ENCODE assay signal across 11 cellular contexts in genomic region chr11:5369793-5370192, GRCh38. TPM values are rescaled to one million over a fixed set of nuclear protein-coding genes. Genes with fewer than 3 reads are reported as not detected.
DNase-seq lines count a peak whose midpoint lies in the region; ATAC-seq lines count a peak whose summit lies in the region.
"Had no signal": no experiment of that assay in that cellular context is flagged by ENCODE, and none has a peak within 500 bp of the region (broad histone marks: within the 10 kb centered on the region; RNA-seq: fewer than 3 reads in every experiment).

No MANE protein-coding gene starts in this region.

- no peak overlapping the region for H4K8ac ChIP-seq in mesendoderm (ENCODE audit: low read depth, low read length)

- no peak overlapping the region for H3K27ac ChIP-seq in mesendoderm (ENCODE audit: low read depth, low read length)
- no peak overlapping the region for H3K27ac ChIP-seq in right cardiac atrium (ENCODE audit: low read length)
- H3K27ac ChIP-seq: SJCRH30 had no signal

- peak; percentile 58 for DNase-seq in amniotic epithelial cell (ENCODE audit: low read depth)
- DNase-seq in mesendoderm: peak; percentile 84
- DNase-seq in activated naive CD4-positive, alpha-beta T cell treated with Interleukin-2 at 50 U/mL for 16 hours: no peak
- DNase-seq in right cardiac atrium: no peak
- DNase-seq: stimulated activated naive CD8-positive, alpha-beta T cell treated with anti-CD3 and anti-CD28 coated beads, Interleukin-15, amount 100 ng/mL, for 72 hours had no signal

- H3K4me1 ChIP-seq in mesendoderm (ENCODE audit: control insufficient read depth, low read depth, low read length) (no peaks in the 10 kb centered on the region), right cardiac atrium (ENCODE audit: control insufficient read depth, insufficient read depth, low read length) (no peaks in the 10 kb centered on the region)

- intact Hi-C loops in right cardiac atrium (cut with DNase I): no loop called here

- no peaks in the 10 kb centered on the region for H3K9me3 ChIP-seq in right cardiac atrium (ENCODE audit: control insufficient read depth, low read length)
- H3K9me3 ChIP-seq: SJCRH30 had no signal

- no peak overlapping the region for H3K56ac ChIP-seq in mesendoderm (ENCODE audit: low read length)

- H3K4me3 ChIP-seq in mesendoderm (ENCODE audit: low read length) (no peak overlapping the region), right cardiac atrium (ENCODE audit: low read length) (no peak overlapping the region)
- H3K4me3 ChIP-seq: SJCRH30 had no signal

- H3K23ac ChIP-seq in mesendoderm (ENCODE audit: low read length): no peak overlapping the region

- H3K4me2 ChIP-seq in mesendoderm (ENCODE audit: low read length): no peak overlapping the region

- no peak overlapping the region for H2BK120ac ChIP-seq in mesendoderm (ENCODE audit: low read depth, low read length)

- H4K5ac ChIP-seq in mesendoderm (ENCODE audit: low read length): no peak overlapping the region

- ATAC-seq in GM18508 (IDR thresholded peaks at IDR 0.05; ENCODE audit: insufficient read depth, unreplicated experiment) (peak; percentile 48), HG03139 (IDR thresholded peaks at IDR 0.05; ENCODE audit: unreplicated experiment) (peak; percentile 55), right cardiac atrium (no peak), GM18867 (IDR thresholded peaks at IDR 0.05; ENCODE audit: unreplicated experiment) (no peak), GM21529 (IDR thresholded peaks at IDR 0.05; ENCODE audit: unreplicated experiment) (no peak)
- ATAC-seq: stimulated activated naive CD8-positive, alpha-beta T cell treated with anti-CD3 and anti-CD28 coated beads, Interleukin-15, amount 100 ng/mL, for 72 hours had no signal

- H3K18ac ChIP-seq in mesendoderm (ENCODE audit: low read length): no peak overlapping the region

- H2BK15ac ChIP-seq in mesendoderm (replicated peaks; ENCODE audit: low read depth): no peak overlapping the region

- no peak overlapping the region for H2AK5ac ChIP-seq in mesendoderm (ENCODE audit: low read length)

- H3K27me3 ChIP-seq in mesendoderm (ENCODE audit: insufficient read depth, low read length, poor library complexity) (no peaks in the 10 kb centered on the region), right cardiac atrium (ENCODE audit: control insufficient read depth, insufficient read depth) (no peaks in the 10 kb centered on the region)

- no peak overlapping the region for H3K9ac ChIP-seq in mesendoderm (ENCODE audit: low read length)

- no peaks in the 10 kb centered on the region for H3K36me3 ChIP-seq in mesendoderm (ENCODE audit: control insufficient read depth, insufficient read depth, low read length)
- H3K36me3 ChIP-seq: SJCRH30 had no signal

- no peaks in the 10 kb centered on the region for H3K79me1 ChIP-seq in mesendoderm (ENCODE audit: low read length)

- no peak overlapping the region for H3K4ac ChIP-seq in mesendoderm (ENCODE audit: low read depth, low read length)

- H2BK5ac ChIP-seq in mesendoderm (ENCODE audit: low read length): no peak overlapping the region

- H3K79me2 ChIP-seq in mesendoderm (ENCODE audit: control insufficient read depth, insufficient read depth, low read length): no peaks in the 10 kb centered on the region

RNA-seq across cellular contexts. Expression of gene OR51M1, which starts 13.8 kb away (rescaled TPM):
- 0.11 TPM for polyA plus RNA-seq in mesendoderm (2013, experiment 1 of 2)
- 0.14 TPM for polyA plus RNA-seq in mesendoderm (2013, experiment 2 of 2)
- total RNA-seq in right cardiac atrium: not detected
- not detected for polyA plus RNA-seq in right cardiac atrium
- total RNA-seq: cardiac septum, SJCRH30 had no signal

RNA-seq across cellular contexts. Expression of gene OR51B6, which starts 18.5 kb away (rescaled TPM):
- not detected for polyA plus RNA-seq in mesendoderm (2013, experiment 1 of 2)
- not detected for polyA plus RNA-seq in mesendoderm (2013, experiment 2 of 2)
- not detected for total RNA-seq in right cardiac atrium
- polyA plus RNA-seq in right cardiac atrium: not detected
- total RNA-seq: cardiac septum, SJCRH30 had no signal

RNA-seq across cellular contexts. Expression of gene OR51B5, which starts 26.5 kb away (rescaled TPM):
- polyA plus RNA-seq in mesendoderm (2013, experiment 1 of 2): 0.08 TPM
- polyA plus RNA-seq in mesendoderm (2013, experiment 2 of 2): not detected
- total RNA-seq in right cardiac atrium: under 1 TPM in 1 of 4 donors, not detected in 3; 0.33 TPM
- 0.14 TPM for polyA plus RNA-seq in right cardiac atrium
- total RNA-seq: cardiac septum had no signal

RNA-seq across cellular contexts. Expression of gene OR51B2, which starts 45.7 kb away (rescaled TPM):
- polyA plus RNA-seq in mesendoderm (2013, experiment 1 of 2): not detected
- polyA plus RNA-seq in mesendoderm (2013, experiment 2 of 2): not detected
- total RNA-seq in right cardiac atrium: not detected
- polyA plus RNA-seq in right cardiac atrium: not detected
- total RNA-seq: cardiac septum, SJCRH30 had no signal

RNA-seq across cellular contexts. Expression of gene OR51Q1, which starts 52.1 kb away (rescaled TPM):
- polyA plus RNA-seq in mesendoderm (2013, experiment 1 of 2): not detected
- 0.04 TPM for polyA plus RNA-seq in mesendoderm (2013, experiment 2 of 2)
- total RNA-seq in right cardiac atrium: not detected
- not detected for polyA plus RNA-seq in right cardiac atrium
- total RNA-seq: cardiac septum, SJCRH30 had no signal

Comparison
In these comparisons a context has a peak if more than half of its experiments do, and no peak if none do; other contexts are left out.
1. ATAC-seq: peak in GM18508 (single experiment) and HG03139 (single experiment); none in right cardiac atrium (0 of 2), GM18867 (single experiment) and GM21529 (single experiment).
2. DNase-seq: peak in amniotic epithelial cell (single experiment) and mesendoderm (single experiment); none in activated naive CD4-positive, alpha-beta T cell treated with Interleukin-2 at 50 U/mL for 16 hours (single experiment) and right cardiac atrium (0 of 3).